20 cellular contexts compared by ENCODE assay signal in genomic region chr17:10804546-10804945, GRCh38. TPM values are rescaled to one million over a fixed set of nuclear protein-coding genes. Genes with fewer than 3 reads are reported as not detected.
DNase-seq lines count a peak whose midpoint lies in the region; ATAC-seq and TF ChIP-seq lines count a peak whose summit lies in the region.
"Had no signal": no experiment of that assay in that cellular context is flagged by ENCODE, and none has a peak within 500 bp of the region (broad histone marks: within the 10 kb centered on the region; RNA-seq: fewer than 3 reads in every experiment).

No MANE protein-coding gene starts in this region.

- H3K4me1 ChIP-seq in Peyer's patch = peaks cover 0 to 10% (median under 1%) of the 10 kb centered on the region in 4 donors
- peaks cover 11 to 37% of the 10 kb centered on the region in 2 donors for H3K4me1 ChIP-seq in mucosa of rectum (ENCODE audit: control insufficient read depth in 2 of 2, insufficient read depth in 2 of 2, low read length in 2 of 2)
- no peaks in the 10 kb centered on the region for H3K4me1 ChIP-seq in rectal smooth muscle tissue (ENCODE audit: control insufficient read depth, insufficient read depth, low read length)
- H3K4me1 ChIP-seq: HAP-1 had no signal

- peak overlapping the region in 2 of 4 donors; percentile 58 to 69 for H3K4me3 ChIP-seq in Peyer's patch
- H3K4me3 ChIP-seq in mucosa of rectum (ENCODE audit: low read length in 2 of 2) = peak overlapping the region; percentile 92 to 93
- H3K4me3 ChIP-seq in rectal smooth muscle tissue (ENCODE audit: low read length) = peak overlapping the region; percentile 43
- H3K4me3 ChIP-seq: BLaER1 treated with 17β-estradiol and CSF1 and Interleukin-3, amounts not matched to agents 10 nM and 100 nM; GM12878; HAP-1 had no signal

- no peak overlapping the region for H3K27ac Mint-ChIP-seq in T-helper 17 cell
- H3K27ac Mint-ChIP-seq: B cell; CD8-positive, alpha-beta T cell had no signal

- H3K27me3 Mint-ChIP-seq in T-helper 17 cell = peaks cover 9% of the 10 kb centered on the region

- H3K27me3 ChIP-seq in Peyer's patch = no peaks in the 10 kb centered on the region
- H3K27me3 ChIP-seq in mucosa of rectum (ENCODE audit: control insufficient read depth in 2 of 2, insufficient read depth in 2 of 2, low read length in 2 of 2) = no peaks in the 10 kb centered on the region
- no peaks in the 10 kb centered on the region for H3K27me3 ChIP-seq in rectal smooth muscle tissue (ENCODE audit: control insufficient read depth, insufficient read depth, low read length)
- H3K27me3 ChIP-seq: BLaER1 treated with 17β-estradiol and CSF1 and Interleukin-3, amounts not matched to agents 10 nM and 100 nM had no signal

- peaks cover 2% of the 10 kb centered on the region for H3K4me1 Mint-ChIP-seq in T-helper 17 cell
- H3K4me1 Mint-ChIP-seq: B cell had no signal

- ATAC-seq in GM18505 (IDR thresholded peaks at IDR 0.05; ENCODE audit: unreplicated experiment) (no peak), T-helper 17 cell (no peak)
- ATAC-seq: CD8-positive, alpha-beta T cell; GM12878; HepG2 had no signal

- no peak for TF ChIP-seq CTCF in Peyer's patch (IDR thresholded peaks at IDR 0.05)

- H3K36me3 ChIP-seq in Peyer's patch = no peaks in the 10 kb centered on the region
- H3K36me3 ChIP-seq in mucosa of rectum (ENCODE audit: control insufficient read depth in 2 of 2, insufficient read depth in 2 of 2, low read length in 2 of 2) = no peaks in the 10 kb centered on the region
- no peaks in the 10 kb centered on the region for H3K36me3 ChIP-seq in rectal smooth muscle tissue (ENCODE audit: control insufficient read depth, insufficient read depth, low read length)
- H3K36me3 ChIP-seq: BLaER1 treated with 17β-estradiol and CSF1 and Interleukin-3, amounts not matched to agents 10 nM and 100 nM; HAP-1 had no signal

- H3K9me3 ChIP-seq in Peyer's patch (no peaks in the 10 kb centered on the region), mucosa of rectum (ENCODE audit: control insufficient read depth in 2 of 2, low read length in 2 of 2) (no peaks in the 10 kb centered on the region), T-helper 17 cell (ENCODE audit: control insufficient read depth, low read length, poor library complexity, severe bottlenecking) (no peaks in the 10 kb centered on the region)
- H3K9me3 ChIP-seq: BLaER1 treated with 17β-estradiol and CSF1 and Interleukin-3, amounts not matched to agents 10 nM and 100 nM; HAP-1 had no signal

- no peak overlapping the region for H3K4me3 Mint-ChIP-seq in T-helper 17 cell
- H3K4me3 Mint-ChIP-seq: B cell; CD8-positive, alpha-beta T cell had no signal

- H3K27ac ChIP-seq in Peyer's patch (peak overlapping the region in 3 of 4 donors; percentile 82 to 97 (median 94)), mucosa of rectum (ENCODE audit: low read depth in 2 of 2, low read length in 2 of 2) (peak overlapping the region; percentile 96 to 98), rectal smooth muscle tissue (ENCODE audit: low read depth, low read length) (no peak overlapping the region)
- H3K27ac ChIP-seq: BLaER1 treated with 17β-estradiol and CSF1 and Interleukin-3, amounts not matched to agents 10 nM and 100 nM had no signal

- H3K9ac ChIP-seq in mucosa of rectum (ENCODE audit: low read depth in 1 of 2, low read length in 2 of 2) (peak overlapping the region; percentile 52 to 96), rectal smooth muscle tissue (ENCODE audit: low read length) (no peak overlapping the region)
- H3K9ac ChIP-seq: BLaER1 treated with 17β-estradiol and CSF1 and Interleukin-3, amounts not matched to agents 10 nM and 100 nM had no signal

- peak in 1 of 3 donors; percentile 52 for DNase-seq in Peyer's patch
- no peak for DNase-seq in activated effector memory CD4-positive, alpha-beta T cell treated with anti-CD3 and anti-CD28 coated beads, Interleukin-2, amount 50 U/mL, for 16 hours
- no peak for DNase-seq in T-helper 17 cell
- DNase-seq: CD8-positive, alpha-beta T cell; COR-L47; DMS 273 treated with DMSO at 0.1 percent for 48 hours; DMS53; DND-41; EL had no signal

- no peaks in the 10 kb centered on the region for H3K36me3 Mint-ChIP-seq in T-helper 17 cell (ENCODE audit: low read depth)
- H3K36me3 Mint-ChIP-seq: CD8-positive, alpha-beta T cell had no signal

- TF ChIP-seq POLR2A in Peyer's patch (IDR thresholded peaks at IDR 0.05) (no peak), GM18505 (IDR thresholded peaks at IDR 0.05; ENCODE audit: borderline replicate concordance, extremely low read depth, insufficient read depth, insufficient read length) (no peak)

RNA-seq across cellular contexts. Expression of gene TMEM238L, which starts 0.6 kb away (rescaled TPM):
- total RNA-seq in Peyer's patch (10 to 100 TPM; 16.3 to 45.3 (median 25.4) TPM), T-helper 17 cell (not detected)
- total RNA-seq: A172; B cell; CD8-positive, alpha-beta T cell; G401; GM12878; H4; HepG2 had no signal

RNA-seq across cellular contexts. Expression of gene PIRT, which starts 33.3 kb away (rescaled TPM):
- 1 to 10 TPM in 2 of 4 donors, under 1 TPM in 2; 0.35 to 2.0 (median 1.2) TPM for total RNA-seq in Peyer's patch
- total RNA-seq in T-helper 17 cell = not detected
- total RNA-seq: A172; B cell; CD8-positive, alpha-beta T cell; G401; GM12878; H4; HepG2 had no signal

Comparison
In these comparisons a context has a peak if more than half of its experiments do, and no peak if none do; other contexts are left out.
1. RNA of gene TMEM238L, which starts 0.6 kb away (total RNA-seq): 16.3 to 45.3 TPM in Peyer's patch; not detected in T-helper 17 cell; every median in the first group is over 10 times any median in the second.